In genomic region chr9:23123048-23123632, GRCh38 we compare ENCODE assay signal across 8 cellular contexts.
DNase-seq lines count a peak whose midpoint lies in the region; FAIRE-seq and TF ChIP-seq lines count a peak whose summit lies in the region.

No MANE protein-coding gene starts in this region.

- H3K27ac Mint-ChIP-seq in CD8-positive, alpha-beta memory T cell, result no peak overlapping the region

- no peaks in the 10 kb centered on the region for H3K79me2 ChIP-seq in keratinocyte (ENCODE audit: control insufficient read depth, insufficient read depth, low read length)

- no peaks in the 10 kb centered on the region for H3K36me3 ChIP-seq in keratinocyte (ENCODE audit: control insufficient read depth in 2 of 2, extremely low read depth in 1 of 2, insufficient read depth in 2 of 2, low read length in 2 of 2)
- no peaks in the 10 kb centered on the region for H3K36me3 ChIP-seq in vagina
- H3K36me3 ChIP-seq in CD8-positive, alpha-beta memory T cell (ENCODE audit: insufficient read depth, low read length), result no peaks in the 10 kb centered on the region

- intact Hi-C loops in vagina (cut with DNase I), result loop anchor here (10.0 kb wide), 1 partner anchor 492 kb away; no protein-coding TSS in a partner anchor

- TF ChIP-seq CTCF in VCaP (conservative IDR thresholded peaks at IDR 0.05) (peak; percentile 94), keratinocyte (optimal IDR thresholded peaks at IDR 0.05 in 1 of 3, IDR thresholded peaks at IDR 0.05 in 1 of 3, conservative IDR thresholded peaks at IDR 0.05 in 1 of 3; ENCODE audit: extremely low read depth in 1 of 3, insufficient read depth in 2 of 3, low read length in 3 of 3) (peak; percentile 39 to 66 (median 52)), vagina (IDR thresholded peaks at IDR 0.05) (no peak)

- peaks cover 0 to 43% (median 3%) of the 10 kb centered on the region in 5 donors for H3K9me3 Mint-ChIP-seq in CD8-positive, alpha-beta memory T cell

- H3K9me3 ChIP-seq in keratinocyte (ENCODE audit: control insufficient read depth, low read depth, low read length), result no peaks in the 10 kb centered on the region
- H3K9me3 ChIP-seq in vagina, result no peaks in the 10 kb centered on the region
- H3K9me3 ChIP-seq in CD8-positive, alpha-beta memory T cell (ENCODE audit: low read length), result no peaks in the 10 kb centered on the region

- no peaks in the 10 kb centered on the region for H3K36me3 Mint-ChIP-seq in CD8-positive, alpha-beta memory T cell

- TF ChIP-seq POLR2A in vagina (IDR thresholded peaks at IDR 0.05), result no peak

- dilution Hi-C loops in keratinocyte (cut with MboI; ENCODE audit: extremely low pct_ligation_motif_present, low sequenced_read_pairs), result no loop called here

- H3K9ac ChIP-seq in keratinocyte (ENCODE audit: control insufficient read depth, extremely low read depth, insufficient read depth, low read length), result no peak overlapping the region

- POLR2A ChIA-PET in CD8-positive, alpha-beta memory T cell (lab: Charles Lee), result no interaction called here

- H4K20me1 ChIP-seq in keratinocyte (ENCODE audit: control insufficient read depth, extremely low read depth, insufficient read depth, low read length), result no peaks in the 10 kb centered on the region

- H3K4me1 Mint-ChIP-seq in CD8-positive, alpha-beta memory T cell, result no peaks in the 10 kb centered on the region

- no peaks in the 10 kb centered on the region for H3K9me1 ChIP-seq in keratinocyte (ENCODE audit: control insufficient read depth, extremely low read depth, insufficient read depth, low read length)

- H3K4me3 ChIP-seq in keratinocyte (ENCODE audit: control insufficient read depth in 2 of 3, extremely low read depth in 1 of 3, insufficient read depth in 2 of 3, low read depth in 1 of 3, low read length in 3 of 3) (no peak overlapping the region), vagina (no peak overlapping the region)
- H3K4me3 ChIP-seq in CD8-positive, alpha-beta memory T cell (ENCODE audit: low read length), result no peak overlapping the region

- no peak for FAIRE-seq in keratinocyte (lab: Jason Lieb, UNC)

- H3K4me3 Mint-ChIP-seq in CD8-positive, alpha-beta memory T cell, result no peak overlapping the region

- H3K4me2 ChIP-seq in keratinocyte (ENCODE audit: control insufficient read depth, extremely low read depth, insufficient read depth, low read depth, low read length), result no peak overlapping the region

- DNase-seq in DMS114 treated with DMSO at 0.1 percent for 48 hours (lab: John Stamatoyannopoulos, UW; ENCODE audit: unreplicated experiment), result peak; percentile 0
- DNase-seq in KG1 (lab: John Stamatoyannopoulos, UW), result peak; percentile 32
- no peak for DNase-seq in keratinocyte (ENCODE audit: low read depth, low spot score)
- no peak for DNase-seq in NCI-H345 (lab: John Stamatoyannopoulos, UW)
- no peak for DNase-seq in NCI-H2227 treated with DMSO at 0.1 percent for 48 hours (lab: John Stamatoyannopoulos, UW)
- no peak for DNase-seq in vagina (ENCODE audit: extremely low spot score in 2 of 2)
- DNase-seq in CD8-positive, alpha-beta memory T cell, result no peak

- H3K27ac ChIP-seq in VCaP, result no peak overlapping the region
- no peak overlapping the region for H3K27ac ChIP-seq in keratinocyte (ENCODE audit: control insufficient read depth, insufficient read depth, low read length)
- H3K27ac ChIP-seq in vagina, result no peak overlapping the region
- no peak overlapping the region for H3K27ac ChIP-seq in CD8-positive, alpha-beta memory T cell (ENCODE audit: low read depth, low read length)

- H2AFZ ChIP-seq in keratinocyte (ENCODE audit: control insufficient read depth, low read length), result no peak overlapping the region

- H3K27me3 ChIP-seq in keratinocyte (ENCODE audit: control insufficient read depth, extremely low read depth, insufficient read depth, low read length) (no peaks in the 10 kb centered on the region), vagina (no peaks in the 10 kb centered on the region)
- H3K27me3 ChIP-seq in CD8-positive, alpha-beta memory T cell (ENCODE audit: insufficient read depth, low read length, poor library complexity, severe bottlenecking), result no peaks in the 10 kb centered on the region

- H3K4me1 ChIP-seq in keratinocyte (ENCODE audit: control insufficient read depth, extremely low read depth, insufficient read depth, low read length), result no peaks in the 10 kb centered on the region
- H3K4me1 ChIP-seq in vagina, result no peaks in the 10 kb centered on the region
- no peaks in the 10 kb centered on the region for H3K4me1 ChIP-seq in CD8-positive, alpha-beta memory T cell (ENCODE audit: insufficient read depth, low read length)

- H3K27me3 Mint-ChIP-seq in CD8-positive, alpha-beta memory T cell, result no peaks in the 10 kb centered on the region

- CTCF ChIA-PET in CD8-positive, alpha-beta memory T cell (lab: Charles Lee), result no interaction called here

Comparison
In these comparisons a context has a peak if more than half of its experiments do, and no peak if none do; other contexts are left out.
1. DNase-seq: peak in DMS114 treated with DMSO at 0.1 percent for 48 hours (single experiment) and KG1 (single experiment); none in keratinocyte (single experiment), NCI-H345 (single experiment), NCI-H2227 treated with DMSO at 0.1 percent for 48 hours (single experiment), vagina (0 of 2) and CD8-positive, alpha-beta memory T cell (0 of 5).
2. CTCF ChIP-seq: peak in VCaP (single experiment) and keratinocyte (3 of 3); none in vagina (0 of 3).